ENCODE assay signal across 9 cellular contexts in genomic region chr1:30919025-30919881, GRCh38. TPM values are rescaled to one million over a fixed set of nuclear protein-coding genes. Genes with fewer than 3 reads are reported as not detected.
DNase-seq lines count a peak whose midpoint lies in the region; ATAC-seq and TF ChIP-seq lines count a peak whose summit lies in the region.
"Had no signal": no experiment of that assay in that cellular context is flagged by ENCODE, and none has a peak within 500 bp of the region (broad histone marks: within the 10 kb centered on the region; RNA-seq: fewer than 3 reads in every experiment).

No MANE protein-coding gene starts in this region.

- no peak for TF ChIP-seq EP300 in transverse colon (IDR thresholded peaks at IDR 0.05; ENCODE audit: low read depth)

- DNase-seq in GF-D8 (lab: John Stamatoyannopoulos, UW) (peak; percentile 95), OCI-M1 (lab: John Stamatoyannopoulos, UW) (peak; percentile 97), epithelial cell of esophagus (ENCODE audit: low read depth) (peak; percentile 84), posterior vena cava (ENCODE audit: low spot score) (peak; percentile 17), transverse colon (no peak), NCI-H2107 treated with DMSO at 0.1 percent for 48 hours (lab: John Stamatoyannopoulos, UW; ENCODE audit: unreplicated experiment) (no peak)
- DNase-seq: effector memory CD4-positive, alpha-beta T cell had no signal

- H3K36me3 ChIP-seq in transverse colon, result no peaks in the 10 kb centered on the region

- H3K27me3 ChIP-seq in transverse colon, result no peaks in the 10 kb centered on the region

- intact Hi-C loops in posterior vena cava (cut with DNase I), result no loop called here
- intact Hi-C loops in transverse colon (cut with DNase I; ENCODE audit: low total_unique reads), result no loop called here

- peak overlapping the region in 2 of 4 donors; percentile 8 to 30 for H3K27ac ChIP-seq in transverse colon

- no peak for TF ChIP-seq CTCF in epithelial cell of esophagus (IDR thresholded peaks at IDR 0.05; ENCODE audit: insufficient read depth, low read depth, low read length, missing control alignments)
- TF ChIP-seq CTCF in transverse colon (IDR thresholded peaks at IDR 0.05), result no peak

- TF ChIP-seq POLR2A in transverse colon (IDR thresholded peaks at IDR 0.05), result no peak

- ATAC-seq in HG03108 (IDR thresholded peaks at IDR 0.05; ENCODE audit: unreplicated experiment) (no peak), GM19023 (IDR thresholded peaks at IDR 0.05; ENCODE audit: unreplicated experiment) (no peak)

- H3K4me3 ChIP-seq in epithelial cell of esophagus (ENCODE audit: low read length) (no peak overlapping the region), transverse colon (no peak overlapping the region)

- in situ Hi-C loops in transverse colon (cut with MboI; ENCODE audit: low pct_ligation_motif_present in 1 of 4, low pct_unique_long_range_greater_than_20kb in 1 of 4, low sequenced_read_pairs in 3 of 4), result loop anchor here in 2 of 4 donors (10.0 kb wide), 2 partner anchors 194 to 204 kb away; partner anchors contain the start of gene MATN1 (in 1 of the 2)

- WGBS in transverse colon (ENCODE audit: low coverage in 1 of 2), 2 donors, result 68 to 83% methylated on average over 7 to 10 of the region's 10 CpGs

- no peaks in the 10 kb centered on the region for H3K9me3 ChIP-seq in transverse colon

- H3K4me1 ChIP-seq in transverse colon, result no peaks in the 10 kb centered on the region

RNA-seq across cellular contexts. Expression of gene SDC3, which starts 10.7 kb away (rescaled TPM):
- total RNA-seq in posterior vena cava (10 to 100 TPM; 47.1 to 59.8 TPM), transverse colon (10 to 100 TPM in 3 of 4 donors, 1 to 10 TPM in 1; 7.9 to 35.4 (median 10.1) TPM)

Comparison
In these comparisons a context has a peak if more than half of its experiments do, and no peak if none do; other contexts are left out.
1. DNase-seq: peak in GF-D8 (single experiment), OCI-M1 (single experiment), epithelial cell of esophagus (single experiment) and posterior vena cava (single experiment); none in transverse colon (single experiment) and NCI-H2107 treated with DMSO at 0.1 percent for 48 hours (single experiment).